In the genomic region with DNA sequence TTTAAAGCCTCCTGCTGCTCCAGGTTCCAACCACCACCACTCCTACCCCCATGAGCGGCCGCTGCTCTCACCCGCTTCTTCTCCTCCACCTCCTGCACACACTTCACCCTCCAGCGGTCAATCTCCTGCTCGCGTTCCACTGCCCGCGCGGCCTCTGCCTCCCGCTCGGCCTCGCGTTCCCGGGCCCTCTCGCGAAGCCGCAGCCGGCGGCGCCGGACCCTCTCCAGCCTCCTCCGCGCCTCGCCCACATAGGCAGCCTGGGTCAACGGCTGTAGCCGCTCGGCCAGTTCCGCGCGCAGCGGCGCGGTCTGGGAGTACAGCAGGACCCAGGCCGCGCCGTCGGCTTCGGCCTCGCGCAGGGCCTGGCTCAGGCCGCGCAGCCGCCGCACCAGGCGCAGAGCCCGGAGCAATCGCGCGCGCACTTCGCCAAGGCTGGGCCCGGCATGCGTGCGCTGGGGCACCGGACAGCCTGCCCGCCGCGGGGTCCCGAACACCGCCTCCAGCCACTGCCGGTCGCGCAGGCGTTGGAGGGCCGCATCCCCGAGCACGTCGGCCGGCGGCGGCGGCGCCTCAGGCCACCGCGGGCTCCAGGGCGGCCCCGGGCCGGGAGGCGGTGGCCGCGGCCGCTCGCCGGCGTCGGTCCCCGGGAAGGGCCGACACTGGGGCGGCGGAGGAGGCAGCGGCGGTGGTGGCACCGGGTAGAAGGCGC, we compare ENCODE assay signal across 1 cellular context.
TF ChIP-seq lines count a peak whose summit lies in the region.

No MANE protein-coding gene starts in this region.

TF ChIP-seq in HepG2, 621 proteins besides CTCF, POLR2A, EP300 and RAD21 (continued from another document):
- TF ChIP-seq IRX3 (CRISPR knock-in tag; IDR thresholded peaks at IDR 0.05; ENCODE audit: borderline replicate concordance, low read depth): peak; percentile 85
- TF ChIP-seq JUNB (CRISPR knock-in tag; IDR thresholded peaks at IDR 0.05; ENCODE audit: borderline replicate concordance): no peak
- TF ChIP-seq AGO2 (optimal IDR thresholded peaks at IDR 0.05; ENCODE audit: low read depth, low read length): peak; percentile 81
- TF ChIP-seq MXI1 (IDR thresholded peaks at IDR 0.05; ENCODE audit: borderline replicate concordance, low read depth, low read length): peak; percentile 32; the same call in 1 of the 3 replicates
- no peak for TF ChIP-seq ZNF33B (CRISPR knock-in tag; IDR thresholded peaks at IDR 0.05)
- peak; percentile 84 for TF ChIP-seq ZFX (CRISPR knock-in tag; IDR thresholded peaks at IDR 0.05; ENCODE audit: low read depth)
- 0 out of 2 replicates have a peak, but pooled peaks have one; percentile 26 for TF ChIP-seq ZNF274 (CRISPR knock-in tag; IDR thresholded peaks at IDR 0.05)
- TF ChIP-seq ZNF740 (CRISPR knock-in tag; IDR thresholded peaks at IDR 0.05): no peak
- TF ChIP-seq, protein P1, sequence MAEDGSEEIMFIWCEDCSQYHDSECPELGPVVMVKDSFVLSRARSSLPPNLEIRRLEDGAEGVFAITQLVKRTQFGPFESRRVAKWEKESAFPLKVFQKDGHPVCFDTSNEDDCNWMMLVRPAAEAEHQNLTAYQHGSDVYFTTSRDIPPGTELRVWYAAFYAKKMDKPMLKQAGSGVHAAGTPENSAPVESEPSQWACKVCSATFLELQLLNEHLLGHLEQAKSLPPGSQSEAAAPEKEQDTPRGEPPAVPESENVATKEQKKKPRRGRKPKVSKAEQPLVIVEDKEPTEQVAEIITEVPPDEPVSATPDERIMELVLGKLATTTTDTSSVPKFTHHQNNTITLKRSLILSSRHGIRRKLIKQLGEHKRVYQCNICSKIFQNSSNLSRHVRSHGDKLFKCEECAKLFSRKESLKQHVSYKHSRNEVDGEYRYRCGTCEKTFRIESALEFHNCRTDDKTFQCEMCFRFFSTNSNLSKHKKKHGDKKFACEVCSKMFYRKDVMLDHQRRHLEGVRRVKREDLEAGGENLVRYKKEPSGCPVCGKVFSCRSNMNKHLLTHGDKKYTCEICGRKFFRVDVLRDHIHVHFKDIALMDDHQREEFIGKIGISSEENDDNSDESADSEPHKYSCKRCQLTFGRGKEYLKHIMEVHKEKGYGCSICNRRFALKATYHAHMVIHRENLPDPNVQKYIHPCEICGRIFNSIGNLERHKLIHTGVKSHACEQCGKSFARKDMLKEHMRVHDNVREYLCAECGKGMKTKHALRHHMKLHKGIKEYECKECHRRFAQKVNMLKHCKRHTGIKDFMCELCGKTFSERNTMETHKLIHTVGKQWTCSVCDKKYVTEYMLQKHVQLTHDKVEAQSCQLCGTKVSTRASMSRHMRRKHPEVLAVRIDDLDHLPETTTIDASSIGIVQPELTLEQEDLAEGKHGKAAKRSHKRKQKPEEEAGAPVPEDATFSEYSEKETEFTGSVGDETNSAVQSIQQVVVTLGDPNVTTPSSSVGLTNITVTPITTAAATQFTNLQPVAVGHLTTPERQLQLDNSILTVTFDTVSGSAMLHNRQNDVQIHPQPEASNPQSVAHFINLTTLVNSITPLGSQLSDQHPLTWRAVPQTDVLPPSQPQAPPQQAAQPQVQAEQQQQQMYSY (CRISPR knock-in tag; IDR thresholded peaks at IDR 0.05): no peak
- TF ChIP-seq KMT2A (CRISPR knock-in tag; IDR thresholded peaks at IDR 0.05): peak; percentile 53; the same call in 1 of the 2 replicates
- 0 out of 2 replicates have a peak, but pooled peaks have one; percentile 34 for TF ChIP-seq ZNF549 (CRISPR knock-in tag; IDR thresholded peaks at IDR 0.05)
- TF ChIP-seq, protein P2, sequence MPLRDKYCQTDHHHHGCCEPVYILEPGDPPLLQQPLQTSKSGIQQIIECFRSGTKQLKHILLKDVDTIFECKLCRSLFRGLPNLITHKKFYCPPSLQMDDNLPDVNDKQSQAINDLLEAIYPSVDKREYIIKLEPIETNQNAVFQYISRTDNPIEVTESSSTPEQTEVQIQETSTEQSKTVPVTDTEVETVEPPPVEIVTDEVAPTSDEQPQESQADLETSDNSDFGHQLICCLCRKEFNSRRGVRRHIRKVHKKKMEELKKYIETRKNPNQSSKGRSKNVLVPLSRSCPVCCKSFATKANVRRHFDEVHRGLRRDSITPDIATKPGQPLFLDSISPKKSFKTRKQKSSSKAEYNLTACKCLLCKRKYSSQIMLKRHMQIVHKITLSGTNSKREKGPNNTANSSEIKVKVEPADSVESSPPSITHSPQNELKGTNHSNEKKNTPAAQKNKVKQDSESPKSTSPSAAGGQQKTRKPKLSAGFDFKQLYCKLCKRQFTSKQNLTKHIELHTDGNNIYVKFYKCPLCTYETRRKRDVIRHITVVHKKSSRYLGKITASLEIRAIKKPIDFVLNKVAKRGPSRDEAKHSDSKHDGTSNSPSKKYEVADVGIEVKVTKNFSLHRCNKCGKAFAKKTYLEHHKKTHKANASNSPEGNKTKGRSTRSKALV (CRISPR knock-in tag; IDR thresholded peaks at IDR 0.05): peak; percentile 49; the same call in 1 of the 2 replicates
- TF ChIP-seq ZNF883 (CRISPR knock-in tag; IDR thresholded peaks at IDR 0.05; ENCODE audit: not compliant biosample characterization): peak; percentile 19
- peak; percentile 55; the same call in 1 of the 2 replicates for TF ChIP-seq CBFB (CRISPR knock-in tag; IDR thresholded peaks at IDR 0.05)
- peak; percentile 74 for TF ChIP-seq ASH2L (IDR thresholded peaks at IDR 0.05; ENCODE audit: insufficient read length, low read depth, low read length)
- TF ChIP-seq ZNF343 (CRISPR knock-in tag; IDR thresholded peaks at IDR 0.05): 0 out of 2 replicates have a peak, but pooled peaks have one; percentile 52
- TF ChIP-seq ARNT2 (CRISPR knock-in tag; IDR thresholded peaks at IDR 0.05; ENCODE audit: low read depth): 0 out of 2 replicates have a peak, but pooled peaks have one; percentile 17
- 0 out of 2 replicates have a peak, but pooled peaks have one; percentile 30 for TF ChIP-seq ZNF446 (CRISPR knock-in tag; IDR thresholded peaks at IDR 0.05)
- 0 out of 2 replicates have a peak, but pooled peaks have one; percentile 15 for TF ChIP-seq IRF2 (CRISPR knock-in tag; IDR thresholded peaks at IDR 0.05)
- no peak for TF ChIP-seq SCMH1 (CRISPR knock-in tag; IDR thresholded peaks at IDR 0.05; ENCODE audit: borderline replicate concordance)
- TF ChIP-seq, protein P3, sequence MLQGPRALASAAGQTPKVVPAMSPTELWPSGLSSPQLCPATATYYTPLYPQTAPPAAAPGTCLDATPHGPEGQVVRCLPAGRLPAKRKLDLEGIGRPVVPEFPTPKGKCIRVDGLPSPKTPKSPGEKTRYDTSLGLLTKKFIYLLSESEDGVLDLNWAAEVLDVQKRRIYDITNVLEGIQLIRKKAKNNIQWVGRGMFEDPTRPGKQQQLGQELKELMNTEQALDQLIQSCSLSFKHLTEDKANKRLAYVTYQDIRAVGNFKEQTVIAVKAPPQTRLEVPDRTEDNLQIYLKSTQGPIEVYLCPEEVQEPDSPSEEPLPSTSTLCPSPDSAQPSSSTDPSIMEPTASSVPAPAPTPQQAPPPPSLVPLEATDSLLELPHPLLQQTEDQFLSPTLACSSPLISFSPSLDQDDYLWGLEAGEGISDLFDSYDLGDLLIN (CRISPR knock-in tag; IDR thresholded peaks at IDR 0.05; ENCODE audit: borderline replicate concordance): peak; percentile 68; the same call in 1 of the 2 replicates
- peak; percentile 77 for TF ChIP-seq ZNF563 (CRISPR knock-in tag; IDR thresholded peaks at IDR 0.05)
- TF ChIP-seq, protein P4, sequence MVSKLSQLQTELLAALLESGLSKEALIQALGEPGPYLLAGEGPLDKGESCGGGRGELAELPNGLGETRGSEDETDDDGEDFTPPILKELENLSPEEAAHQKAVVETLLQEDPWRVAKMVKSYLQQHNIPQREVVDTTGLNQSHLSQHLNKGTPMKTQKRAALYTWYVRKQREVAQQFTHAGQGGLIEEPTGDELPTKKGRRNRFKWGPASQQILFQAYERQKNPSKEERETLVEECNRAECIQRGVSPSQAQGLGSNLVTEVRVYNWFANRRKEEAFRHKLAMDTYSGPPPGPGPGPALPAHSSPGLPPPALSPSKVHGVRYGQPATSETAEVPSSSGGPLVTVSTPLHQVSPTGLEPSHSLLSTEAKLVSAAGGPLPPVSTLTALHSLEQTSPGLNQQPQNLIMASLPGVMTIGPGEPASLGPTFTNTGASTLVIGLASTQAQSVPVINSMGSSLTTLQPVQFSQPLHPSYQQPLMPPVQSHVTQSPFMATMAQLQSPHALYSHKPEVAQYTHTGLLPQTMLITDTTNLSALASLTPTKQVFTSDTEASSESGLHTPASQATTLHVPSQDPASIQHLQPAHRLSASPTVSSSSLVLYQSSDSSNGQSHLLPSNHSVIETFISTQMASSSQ (IDR thresholded peaks at IDR 0.05; ENCODE audit: low read depth): no peak
- TF ChIP-seq, protein P4 (CRISPR knock-in tag; IDR thresholded peaks at IDR 0.05; ENCODE audit: borderline replicate concordance): no peak
- no peak for TF ChIP-seq FOXA1 (IDR thresholded peaks at IDR 0.05)
- no peak for TF ChIP-seq FOXA1 (CRISPR knock-in tag; IDR thresholded peaks at IDR 0.05)
- TF ChIP-seq RFXAP (CRISPR knock-in tag; IDR thresholded peaks at IDR 0.05; ENCODE audit: borderline replicate concordance): 0 out of 2 replicates have a peak, but pooled peaks have one; percentile 33
- 0 out of 2 replicates have a peak, but pooled peaks have one; percentile 24 for TF ChIP-seq ZNF761 (CRISPR knock-in tag; conservative IDR thresholded peaks at IDR 0.05)
- TF ChIP-seq NRL (CRISPR knock-in tag; IDR thresholded peaks at IDR 0.05; ENCODE audit: borderline replicate concordance): no peak
- TF ChIP-seq TMF1 (CRISPR knock-in tag; IDR thresholded peaks at IDR 0.05; ENCODE audit: low read depth): peak; percentile 51
- TF ChIP-seq XRCC5 (optimal IDR thresholded peaks at IDR 0.05; ENCODE audit: low read length): no peak
